ENCODE assay signal across 8 cellular contexts in the genomic region with DNA sequence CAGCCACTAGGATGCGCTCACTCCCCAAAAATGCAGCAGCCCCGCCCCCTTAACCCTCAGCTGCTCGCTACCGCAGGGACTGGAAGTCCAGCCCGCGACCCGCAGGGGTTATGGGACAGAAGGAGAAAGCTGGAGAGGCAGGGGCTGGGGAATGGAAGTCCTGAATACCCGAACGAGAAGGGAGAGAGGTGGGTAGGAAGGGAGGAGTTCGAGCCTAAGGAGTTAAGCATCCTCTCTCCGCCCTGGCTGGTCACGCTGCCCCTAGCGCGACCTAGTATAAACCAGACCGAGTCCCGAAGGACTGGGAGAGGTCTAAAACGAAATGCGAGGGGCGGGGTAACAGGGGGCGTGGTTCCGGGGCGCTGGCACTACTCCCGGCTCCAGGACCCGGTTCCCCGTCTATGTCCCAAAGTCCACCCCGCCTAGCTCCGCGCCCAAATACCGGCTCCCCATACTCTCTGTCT. TPM values are rescaled to one million over a fixed set of nuclear protein-coding genes. Genes with fewer than 3 reads are reported as not detected.
DNase-seq lines count a peak whose midpoint lies in the region; ATAC-seq and TF ChIP-seq lines count a peak whose summit lies in the region.

No MANE protein-coding gene starts in this region.

- no peaks in the 10 kb centered on the region for H3K9me3 ChIP-seq in uterus

- H3K4me1 ChIP-seq in uterus, result peaks cover 6 to 17% of the 10 kb centered on the region in 2 donors

- peak; percentile 29 to 50 for TF ChIP-seq POLR2A in uterus (IDR thresholded peaks at IDR 0.05)

- peak; percentile 42 for ATAC-seq in GM19455 (IDR thresholded peaks at IDR 0.05; ENCODE audit: unreplicated experiment)

- peak overlapping the region; percentile 93 to 100 for H3K27ac ChIP-seq in uterus

- peak; percentile 56 to 74 for DNase-seq in AML-193 (lab: John Stamatoyannopoulos, UW)
- DNase-seq in M059J (ENCODE audit: low read depth), result peak; percentile 92
- DNase-seq in T-helper 22 cell (ENCODE audit: low read depth), result peak; percentile 56
- peak; percentile 93 for DNase-seq in astrocyte of the hippocampus (ENCODE audit: low read depth, low spot score)
- DNase-seq in hepatic stellate cell (ENCODE audit: low spot score), result peak; percentile 96
- peak; percentile 79 for DNase-seq in putamen (ENCODE audit: low spot score)
- peak; percentile 95 to 96 for DNase-seq in uterus

- no peaks in the 10 kb centered on the region for H3K27me3 ChIP-seq in uterus

- no peaks in the 10 kb centered on the region for H3K36me3 ChIP-seq in uterus

- intact Hi-C loops in uterus (cut with DNase I; ENCODE audit: low total_unique reads), result no loop called here

- H3K4me3 ChIP-seq in uterus, result peak overlapping the region; percentile 65 to 97

- TF ChIP-seq CTCF in uterus (IDR thresholded peaks at IDR 0.05), result peak in 2 of 4 experiments; percentile 74 to 79

RNA-seq across cellular contexts. Expression of gene DDAH2, which starts 0.4 kb away (rescaled TPM):
- 75.1 and 90.7 TPM in 2 replicates for total RNA-seq in M059J (2014; rRNA removed; shearing (Covaris generic))
- 100 to 1,000 TPM in 3 of 4 donors, 10 to 100 TPM in 1; 97.6 to 240 (median 158) TPM for total RNA-seq in uterus

RNA-seq across cellular contexts. Expression of gene MPIG6B, which starts 6.4 kb away (rescaled TPM):
- total RNA-seq in M059J (2014; rRNA removed; shearing (Covaris generic)), result not detected in 2 replicates
- total RNA-seq in uterus, result under 1 TPM in 1 of 4 donors, not detected in 3; 0.49 TPM

RNA-seq across cellular contexts. Expression of gene CLIC1, which starts 6.8 kb away (rescaled TPM):
- total RNA-seq in M059J (2014; rRNA removed; shearing (Covaris generic)), result 1,686 and 1,715 TPM in 2 replicates
- total RNA-seq in uterus, result 100 to 1,000 TPM; 173 to 328 (median 216) TPM

RNA-seq across cellular contexts. Expression of gene LY6G6C, which starts 8.0 kb away (rescaled TPM):
- not detected in 2 replicates for total RNA-seq in M059J (2014; rRNA removed; shearing (Covaris generic))
- total RNA-seq in uterus, result 1 to 10 TPM in 1 of 4 donors, not detected in 3; 1.4 TPM

RNA-seq across cellular contexts. Expression of gene MSH5, which starts 10.3 kb away (rescaled TPM):
- 12.8 and 19.4 TPM in 2 replicates for total RNA-seq in M059J (2014; rRNA removed; shearing (Covaris generic))
- total RNA-seq in uterus, result 10 to 100 TPM in 3 of 4 donors, not detected in 1; 16.7 to 41.5 (median 22.1) TPM

Comparison
In these comparisons a context has a peak if more than half of its experiments do, and no peak if none do; other contexts are left out.
1. Peak in every context shown above with its lines: DNase-seq, ATAC-seq, H3K4me3 ChIP-seq and H3K27ac ChIP-seq.